20 cellular contexts compared by ENCODE assay signal in genomic region chr5:144191461-144191860, GRCh38. TPM values are rescaled to one million over a fixed set of nuclear protein-coding genes. Genes with fewer than 3 reads are reported as not detected.
A peak's percentile ranks its signal among the peaks of the same experiment; 100 is the strongest.
DNase-seq lines count a peak whose midpoint lies in the region; ATAC-seq, FAIRE-seq and TF ChIP-seq lines count a peak whose summit lies in the region.
"Had no signal": no experiment of that assay in that cellular context is flagged by ENCODE, and none has a peak within 500 bp of the region (broad histone marks: within the 10 kb centered on the region; RNA-seq: fewer than 3 reads in every experiment).

No MANE protein-coding gene starts in this region.

- H3K27me3 ChIP-seq in astrocyte (ENCODE audit: insufficient read depth, low read length) (no peaks in the 10 kb centered on the region), skeletal muscle satellite cell (ENCODE audit: control insufficient read depth, insufficient read depth, low read length) (no peaks in the 10 kb centered on the region)
- H3K27me3 ChIP-seq: body of pancreas, uterus had no signal

- H3K36me3 ChIP-seq in astrocyte (ENCODE audit: insufficient read depth, low read length) (no peaks in the 10 kb centered on the region), skeletal muscle satellite cell (ENCODE audit: insufficient read depth, low read length) (no peaks in the 10 kb centered on the region)
- H3K36me3 ChIP-seq: uterus, WERI-Rb-1 had no signal

- no peaks in the 10 kb centered on the region for H4K20me1 ChIP-seq in astrocyte (ENCODE audit: insufficient read depth, low read length)

- DNase-seq in activated naive CD8-positive, alpha-beta T cell treated with anti-CD3 and anti-CD28 coated beads for 36 hours, result no peak
- no peak for DNase-seq in activated naive CD8-positive, alpha-beta T cell treated with anti-CD3 and anti-CD28 coated beads, Interleukin-2, amount 50 U/mL, for 24 hours
- no peak for DNase-seq in Jurkat, Clone E6-1 (ENCODE audit: low read depth, low spot score)
- no peak for DNase-seq in astrocyte (ENCODE audit: low read depth)
- DNase-seq in cerebellar nuclear complex (lab: John Stamatoyannopoulos, UW), result no peak
- DNase-seq in activated gamma-delta T cell treated with Interleukin-2 at 50 U/mL for 16 hours, result no peak
- DNase-seq: activated gamma-delta T cell; body of pancreas; DMS 273 treated with DMSO at 0.1 percent for 48 hours; left cardiac atrium; NCI-H1694; NCI-H510A treated with DMSO at 0.1 percent for 48 hours; stimulated activated CD4-positive, alpha-beta T cell treated with anti-CD3 and anti-CD28 coated beads, Interleukin-12 subunit alpha, Interleukin-12 subunit beta, amount 100 ng/mL, for 4 hours; stimulated activated naive CD8-positive, alpha-beta T cell treated with anti-CD3 and anti-CD28 coated beads, Interleukin-15, Interleukin-2, amounts not matched to agents 100 U/mL and 50 U/mL, for 24 hours; uterus; WERI-Rb-1 had no signal

- H3K9me3 ChIP-seq in astrocyte (ENCODE audit: insufficient read depth, low read depth, low read length) (no peaks in the 10 kb centered on the region), skeletal muscle satellite cell (replicated peaks; ENCODE audit: low read length) (no peaks in the 10 kb centered on the region)
- H3K9me3 ChIP-seq: body of pancreas, uterus had no signal

- no peaks in the 10 kb centered on the region for H3K9me3 Mint-ChIP-seq in activated naive CD8-positive, alpha-beta T cell treated with anti-CD3 and anti-CD28 coated beads for 36 hours
- H3K9me3 Mint-ChIP-seq in activated naive CD8-positive, alpha-beta T cell treated with anti-CD3 and anti-CD28 coated beads, Interleukin-2, amount 50 U/mL, for 24 hours, result no peaks in the 10 kb centered on the region
- H3K9me3 Mint-ChIP-seq in astrocyte (ENCODE audit: unreplicated experiment), result no peaks in the 10 kb centered on the region
- H3K9me3 Mint-ChIP-seq: HFFc6 had no signal

- TF ChIP-seq CTCF in astrocyte (IDR thresholded peaks at IDR 0.05; ENCODE audit: insufficient read depth, low read depth, low read length), result no peak

- H3K4me1 Mint-ChIP-seq in activated naive CD8-positive, alpha-beta T cell treated with anti-CD3 and anti-CD28 coated beads for 36 hours, result peaks cover 48% of the 10 kb centered on the region
- no peaks in the 10 kb centered on the region for H3K4me1 Mint-ChIP-seq in activated naive CD8-positive, alpha-beta T cell treated with anti-CD3 and anti-CD28 coated beads, Interleukin-2, amount 50 U/mL, for 24 hours
- peaks cover 30% of the 10 kb centered on the region for H3K4me1 Mint-ChIP-seq in astrocyte (ENCODE audit: low read depth, unreplicated experiment)

- H3K9ac ChIP-seq in astrocyte (ENCODE audit: low read length) (no peak overlapping the region), skeletal muscle satellite cell (ENCODE audit: low read depth, low read length) (no peak overlapping the region)

- H3K4me3 ChIP-seq in Jurkat, Clone E6-1 (ENCODE audit: low read length), result peak overlapping the region; percentile 33
- H3K4me3 ChIP-seq in astrocyte (ENCODE audit: insufficient read depth, low read depth, low read length) (no peak overlapping the region), skeletal muscle satellite cell (ENCODE audit: low read length) (no peak overlapping the region)
- H3K4me3 ChIP-seq: body of pancreas, uterus had no signal

- H3K27me3 Mint-ChIP-seq in activated naive CD8-positive, alpha-beta T cell treated with anti-CD3 and anti-CD28 coated beads for 36 hours, result no peaks in the 10 kb centered on the region
- H3K27me3 Mint-ChIP-seq in activated naive CD8-positive, alpha-beta T cell treated with anti-CD3 and anti-CD28 coated beads, Interleukin-2, amount 50 U/mL, for 24 hours, result no peaks in the 10 kb centered on the region
- H3K27me3 Mint-ChIP-seq in astrocyte (ENCODE audit: low read depth, unreplicated experiment), result no peaks in the 10 kb centered on the region

- H3K27ac ChIP-seq in astrocyte (ENCODE audit: low read depth, low read length), result no peak overlapping the region
- H3K27ac ChIP-seq: body of pancreas, uterus, WERI-Rb-1 had no signal

- no peaks in the 10 kb centered on the region for H3K79me2 ChIP-seq in astrocyte (ENCODE audit: insufficient read depth, low read length)

- no peak for ATAC-seq in activated naive CD8-positive, alpha-beta T cell treated with anti-CD3 and anti-CD28 coated beads, Interleukin-2, amount 50 U/mL, for 24 hours
- ATAC-seq in HG02981 (IDR thresholded peaks at IDR 0.05; ENCODE audit: unreplicated experiment), result no peak
- ATAC-seq: body of pancreas had no signal

- peaks cover 31% of the 10 kb centered on the region for H3K4me1 ChIP-seq in astrocyte (ENCODE audit: insufficient read depth, low read length)
- peaks cover 57% of the 10 kb centered on the region for H3K4me1 ChIP-seq in skeletal muscle satellite cell (ENCODE audit: control insufficient read depth, insufficient read depth, low read length)
- H3K4me1 ChIP-seq: body of pancreas, uterus had no signal

- FAIRE-seq in astrocyte (lab: Jason Lieb, UNC), result no peak

- peak overlapping the region; percentile 2 for H3K4me3 Mint-ChIP-seq in activated naive CD8-positive, alpha-beta T cell treated with anti-CD3 and anti-CD28 coated beads for 36 hours
- H3K4me3 Mint-ChIP-seq in activated naive CD8-positive, alpha-beta T cell treated with anti-CD3 and anti-CD28 coated beads, Interleukin-2, amount 50 U/mL, for 24 hours, result no peak overlapping the region
- H3K4me3 Mint-ChIP-seq in astrocyte (ENCODE audit: unreplicated experiment), result no peak overlapping the region
- H3K4me3 Mint-ChIP-seq: HFFc6 had no signal

- H3K4me2 ChIP-seq in astrocyte (ENCODE audit: low read length) (no peak overlapping the region), skeletal muscle satellite cell (ENCODE audit: low read length) (peak overlapping the region; percentile 63)

- peaks cover 9% of the 10 kb centered on the region for H3K36me3 Mint-ChIP-seq in activated naive CD8-positive, alpha-beta T cell treated with anti-CD3 and anti-CD28 coated beads for 36 hours
- no peaks in the 10 kb centered on the region for H3K36me3 Mint-ChIP-seq in activated naive CD8-positive, alpha-beta T cell treated with anti-CD3 and anti-CD28 coated beads, Interleukin-2, amount 50 U/mL, for 24 hours (ENCODE audit: low read depth)
- no peaks in the 10 kb centered on the region for H3K36me3 Mint-ChIP-seq in astrocyte (ENCODE audit: low read depth, unreplicated experiment)

- peak overlapping the region; percentile 39 for H2AFZ ChIP-seq in astrocyte (ENCODE audit: low read depth, low read length)

- no peak overlapping the region for H3K27ac Mint-ChIP-seq in activated naive CD8-positive, alpha-beta T cell treated with anti-CD3 and anti-CD28 coated beads for 36 hours
- H3K27ac Mint-ChIP-seq in activated naive CD8-positive, alpha-beta T cell treated with anti-CD3 and anti-CD28 coated beads, Interleukin-2, amount 50 U/mL, for 24 hours, result no peak overlapping the region
- H3K27ac Mint-ChIP-seq in astrocyte (ENCODE audit: unreplicated experiment), result no peak overlapping the region
- H3K27ac Mint-ChIP-seq: HFFc6 had no signal

RNA-seq across cellular contexts. Expression of gene KCTD16, which starts 20.8 kb away (rescaled TPM):
- under 1 TPM; 0.16 to 0.31 TPM for total RNA-seq in activated naive CD8-positive, alpha-beta T cell treated with anti-CD3 and anti-CD28 coated beads for 36 hours
- polyA plus RNA-seq in Jurkat, Clone E6-1 (2012; ENCODE audit: insufficient read depth, insufficient read length), result not detected
- total RNA-seq in astrocyte, result 5.5 and 5.6 TPM in 2 replicates
- 0.25 and 1.1 TPM in 2 replicates for total RNA-seq in skeletal muscle satellite cell (2012; rRNA removed)
- total RNA-seq: PC-3 had no signal

RNA-seq across cellular contexts. Expression of gene YIPF5, which starts 21.0 kb away (rescaled TPM):
- total RNA-seq in activated naive CD8-positive, alpha-beta T cell treated with anti-CD3 and anti-CD28 coated beads for 36 hours, result 10 to 100 TPM; 38.7 to 39.1 TPM
- polyA plus RNA-seq in Jurkat, Clone E6-1 (2012; ENCODE audit: insufficient read depth, insufficient read length), result 33.9 TPM
- total RNA-seq in astrocyte, result 132 and 144 TPM in 2 replicates
- 77.1 and 85.0 TPM in 2 replicates for total RNA-seq in skeletal muscle satellite cell (2012; rRNA removed)
